ENCODE assay signal across 39 cellular contexts in genomic region chr7:120097789-120098188, GRCh38.
"Had no signal": no experiment of that assay in that cellular context is flagged by ENCODE, and none has a peak within 500 bp of the region (broad histone marks: within the 10 kb centered on the region; RNA-seq: fewer than 3 reads in every experiment).

No MANE protein-coding gene starts in this region.

- H3K9me3 ChIP-seq: adrenal gland, ascending aorta, body of pancreas, breast epithelium had no signal

- H3K4me1 ChIP-seq: adrenal gland, ascending aorta, body of pancreas, breast epithelium had no signal

- H3K27me3 Mint-ChIP-seq: activated naive CD4-positive, alpha-beta T cell treated with anti-CD3 and anti-CD28 coated beads, Interleukin-2, amount 10 ng/mL, durations not matched to agents 7 days and 5 days; activated naive CD4-positive, alpha-beta T cell treated with anti-CD3 and anti-CD28 coated beads, Interleukin-2, amount 50 U/mL, for 24 hours; activated naive CD8-positive, alpha-beta T cell; activated naive CD8-positive, alpha-beta T cell treated with anti-CD3 and anti-CD28 coated beads for 36 hours; activated naive CD8-positive, alpha-beta T cell treated with anti-CD3 and anti-CD28 coated beads, Interleukin-2, amount 10 ng/mL, durations not matched to agents 7 days and 5 days; activated naive CD8-positive, alpha-beta T cell treated with anti-CD3 and anti-CD28 coated beads, Interleukin-2, amount 50 U/mL, for 24 hours; activated T-cell treated with anti-CD3 and anti-CD28 coated beads, Interleukin-2, amount 50 U/mL, for 24 hours; activated T-helper 17 cell treated with anti-CD3 and anti-CD28 coated beads, Interleukin-2, amount 50 U/mL, for 72 hours; brain; central memory CD8-positive, alpha-beta T cell had no signal

- H3K27ac Mint-ChIP-seq: activated naive CD4-positive, alpha-beta T cell treated with anti-CD3 and anti-CD28 coated beads for 36 hours; activated naive CD4-positive, alpha-beta T cell treated with anti-CD3 and anti-CD28 coated beads, Interleukin-2, amount 10 ng/mL, durations not matched to agents 7 days and 5 days; activated naive CD4-positive, alpha-beta T cell treated with anti-CD3 and anti-CD28 coated beads, Interleukin-2, amount 50 U/mL, for 24 hours; activated naive CD4-positive, alpha-beta T cell treated with anti-CD3 and anti-CD28 coated beads, Interleukin-2, amount 50 U/mL, for 72 hours; activated naive CD8-positive, alpha-beta T cell; activated naive CD8-positive, alpha-beta T cell treated with anti-CD3 and anti-CD28 coated beads for 36 hours; activated naive CD8-positive, alpha-beta T cell treated with anti-CD3 and anti-CD28 coated beads, Interleukin-2, amount 10 ng/mL, durations not matched to agents 7 days and 5 days; activated naive CD8-positive, alpha-beta T cell treated with anti-CD3 and anti-CD28 coated beads, Interleukin-2, amount 50 U/mL, for 24 hours; activated T-cell treated with anti-CD3 and anti-CD28 coated beads, Interleukin-2, amount 50 U/mL, for 24 hours; activated T-cell treated with anti-CD3 and anti-CD28 coated beads, Interleukin-2, amount 50 U/mL, for 72 hours; activated T-helper 1 cell treated with anti-CD3 and anti-CD28 coated beads, Interleukin-12 subunit alpha, Interleukin-12 subunit beta, Interleukin-2, Interleukin-4 antibody, amounts not matched to agents 30 ng/mL and 10 ng/mL and 1 ng/mL, durations not matched to agents 14 hours and 24 hours and 36 hours; activated T-helper 17 cell treated with anti-CD3 and anti-CD28 coated beads, Interleukin-2, amount 50 U/mL, for 72 hours; activated T-helper 2 cell treated with anti-CD3 and anti-CD28 coated beads, Interferon-gamma antibody, Interleukin-2, Interleukin-4, amounts not matched to agents 10 μg/mL and 5 μg/mL and 100 μg/mL, durations not matched to agents 14 hours and 24 hours and 36 hours; brain had no signal

- H3K36me3 Mint-ChIP-seq: activated naive CD4-positive, alpha-beta T cell treated with anti-CD3 and anti-CD28 coated beads, Interleukin-2, amount 10 ng/mL, durations not matched to agents 7 days and 5 days; activated naive CD4-positive, alpha-beta T cell treated with anti-CD3 and anti-CD28 coated beads, Interleukin-2, amount 50 U/mL, for 24 hours; activated naive CD4-positive, alpha-beta T cell treated with anti-CD3 and anti-CD28 coated beads, Interleukin-2, amount 50 U/mL, for 72 hours; activated naive CD8-positive, alpha-beta T cell; activated naive CD8-positive, alpha-beta T cell treated with anti-CD3 and anti-CD28 coated beads for 36 hours; activated naive CD8-positive, alpha-beta T cell treated with anti-CD3 and anti-CD28 coated beads, Interleukin-2, amount 10 ng/mL, durations not matched to agents 7 days and 5 days; brain had no signal

- H3K27ac ChIP-seq: ascending aorta, body of pancreas, brain microvascular endothelial cell, breast epithelium, cardiac muscle cell had no signal

- H3K36me3 ChIP-seq: adrenal gland, ascending aorta, brain microvascular endothelial cell, breast epithelium, cardiac muscle cell had no signal

- H3K4me1 Mint-ChIP-seq: activated naive CD4-positive, alpha-beta T cell treated with anti-CD3 and anti-CD28 coated beads, Interleukin-2, amount 10 ng/mL, durations not matched to agents 7 days and 5 days; activated naive CD4-positive, alpha-beta T cell treated with anti-CD3 and anti-CD28 coated beads, Interleukin-2, amount 50 U/mL, for 24 hours; activated naive CD8-positive, alpha-beta T cell treated with anti-CD3 and anti-CD28 coated beads for 36 hours; activated naive CD8-positive, alpha-beta T cell treated with anti-CD3 and anti-CD28 coated beads, Interleukin-2, amount 10 ng/mL, durations not matched to agents 7 days and 5 days; activated naive CD8-positive, alpha-beta T cell treated with anti-CD3 and anti-CD28 coated beads, Interleukin-2, amount 50 U/mL, for 24 hours; activated T-helper 17 cell treated with anti-CD3 and anti-CD28 coated beads, Interleukin-2, amount 50 U/mL, for 72 hours; brain; central memory CD8-positive, alpha-beta T cell had no signal

- H3K4me3 ChIP-seq: adrenal gland, ascending aorta, body of pancreas, breast epithelium, cardiac muscle cell had no signal

- ATAC-seq: activated naive CD4-positive, alpha-beta T cell treated with anti-CD3 and anti-CD28 coated beads, Interleukin-2, amount 50 U/mL, for 72 hours; activated naive CD8-positive, alpha-beta T cell treated with anti-CD3 and anti-CD28 coated beads, Interleukin-2, amount 50 U/mL, for 24 hours; activated T-cell treated with anti-CD3 and anti-CD28 coated beads, Interleukin-2, amount 50 U/mL, for 72 hours; activated T-helper 17 cell treated with anti-CD3 and anti-CD28 coated beads, Interleukin-2, amount 50 U/mL, for 72 hours; body of pancreas had no signal

- H3K27me3 ChIP-seq: adrenal gland, ascending aorta, body of pancreas, brain microvascular endothelial cell, breast epithelium, cardiac muscle cell had no signal

- H3K4me3 Mint-ChIP-seq: activated naive CD4-positive, alpha-beta T cell treated with anti-CD3 and anti-CD28 coated beads for 36 hours; activated naive CD4-positive, alpha-beta T cell treated with anti-CD3 and anti-CD28 coated beads, Interleukin-2, amount 10 ng/mL, durations not matched to agents 7 days and 5 days; activated naive CD4-positive, alpha-beta T cell treated with anti-CD3 and anti-CD28 coated beads, Interleukin-2, amount 50 U/mL, for 24 hours; activated naive CD8-positive, alpha-beta T cell; activated naive CD8-positive, alpha-beta T cell treated with anti-CD3 and anti-CD28 coated beads for 36 hours; activated naive CD8-positive, alpha-beta T cell treated with anti-CD3 and anti-CD28 coated beads, Interleukin-2, amount 10 ng/mL, durations not matched to agents 7 days and 5 days; activated naive CD8-positive, alpha-beta T cell treated with anti-CD3 and anti-CD28 coated beads, Interleukin-2, amount 50 U/mL, for 24 hours; activated T-cell treated with anti-CD3 and anti-CD28 coated beads, Interleukin-2, amount 50 U/mL, for 24 hours; activated T-cell treated with anti-CD3 and anti-CD28 coated beads, Interleukin-2, amount 50 U/mL, for 72 hours; activated T-helper 1 cell treated with anti-CD3 and anti-CD28 coated beads, Interleukin-12 subunit alpha, Interleukin-12 subunit beta, Interleukin-2, Interleukin-4 antibody, amounts not matched to agents 30 ng/mL and 10 ng/mL and 1 ng/mL, durations not matched to agents 14 hours and 24 hours and 36 hours; activated T-helper 17 cell treated with anti-CD3 and anti-CD28 coated beads, Interleukin-2, amount 50 U/mL, for 72 hours; brain; central memory CD8-positive, alpha-beta T cell had no signal

- DNase-seq: activated effector memory CD4-positive, alpha-beta T cell treated with anti-CD3 and anti-CD28 coated beads, Interleukin-2, amount 50 U/mL, for 16 hours; activated effector memory CD4-positive, alpha-beta T cell treated with Interleukin-2 at 50 U/mL for 16 hours; activated gamma-delta T cell; activated gamma-delta T cell treated with Interleukin-2 at 50 U/mL for 16 hours; activated naive CD4-positive, alpha-beta T cell; activated naive CD4-positive, alpha-beta T cell treated with anti-CD3 and anti-CD28 coated beads for 36 hours; activated naive CD4-positive, alpha-beta T cell treated with anti-CD3 and anti-CD28 coated beads, Interleukin-2, amount 10 ng/mL, durations not matched to agents 7 days and 5 days; activated naive CD4-positive, alpha-beta T cell treated with anti-CD3 and anti-CD28 coated beads, Interleukin-2, amount 50 U/mL, for 16 hours; activated naive CD4-positive, alpha-beta T cell treated with Interleukin-2 at 50 U/mL for 16 hours; activated naive CD8-positive, alpha-beta T cell treated with anti-CD3 and anti-CD28 coated beads for 36 hours; activated naive CD8-positive, alpha-beta T cell treated with anti-CD3 and anti-CD28 coated beads, Interleukin-2, amount 10 ng/mL, durations not matched to agents 7 days and 5 days; activated naive CD8-positive, alpha-beta T cell treated with anti-CD3 and anti-CD28 coated beads, Interleukin-2, amount 50 U/mL, for 24 hours; activated T-cell treated with anti-CD3 and anti-CD28 coated beads, Interleukin-2, amount 50 U/mL, for 1 hour; activated T-cell treated with anti-CD3 and anti-CD28 coated beads, Interleukin-2, amount 50 U/mL, for 24 hours; activated T-cell treated with anti-CD3 and anti-CD28 coated beads, Interleukin-2, amount 50 U/mL, for 48 hours; activated T-cell treated with anti-CD3 and anti-CD28 coated beads, Interleukin-2, amount 50 U/mL, for 72 hours; amniotic stem cell; amygdala; anterior cingulate cortex; aorta; body of pancreas; brain microvascular endothelial cell; caudate nucleus; central memory CD4-positive, alpha-beta T cell; cerebellar nuclear complex had no signal

- H3K9me3 Mint-ChIP-seq: activated naive CD4-positive, alpha-beta T cell treated with anti-CD3 and anti-CD28 coated beads for 36 hours; activated T-helper 1 cell treated with anti-CD3 and anti-CD28 coated beads, Interleukin-12 subunit alpha, Interleukin-12 subunit beta, Interleukin-2, Interleukin-4 antibody, amounts not matched to agents 30 ng/mL and 10 ng/mL and 1 ng/mL, durations not matched to agents 14 hours and 24 hours and 36 hours; brain had no signal

- FAIRE-seq: astrocyte, bronchial epithelial cell had no signal
